11 cellular contexts compared by ENCODE assay signal in the genomic region with DNA sequence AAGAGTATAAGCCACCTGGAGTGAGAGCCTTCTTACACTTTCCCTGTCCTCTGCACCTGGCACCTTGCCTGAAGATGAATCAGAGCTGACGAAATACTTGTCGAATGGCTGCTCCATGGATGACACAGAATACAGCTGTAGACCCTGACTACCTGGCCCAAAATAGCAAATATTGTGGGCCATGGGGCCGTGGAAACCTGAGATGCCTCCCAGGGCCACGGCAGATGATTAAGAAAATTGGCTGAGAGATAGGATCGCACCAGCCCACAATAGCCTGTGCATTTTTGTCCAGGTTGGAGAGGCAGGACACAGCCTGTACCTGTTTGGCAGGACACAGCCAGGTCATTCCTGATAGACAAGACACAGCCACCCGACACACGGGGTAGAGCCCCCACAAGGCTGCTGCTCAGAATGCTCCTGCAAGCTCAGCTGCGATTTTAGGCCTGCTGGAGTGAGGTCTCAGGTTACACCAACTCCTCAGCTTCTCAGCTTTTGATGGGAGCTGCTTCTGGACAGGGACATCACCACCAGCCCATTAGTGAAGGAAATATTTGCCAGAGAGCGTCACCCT. TPM values are rescaled to one million over a fixed set of nuclear protein-coding genes. Genes with fewer than 3 reads are reported as not detected.
A peak's percentile ranks its signal among the peaks of the same experiment; 100 is the strongest.
DNase-seq lines count a peak whose midpoint lies in the region; ATAC-seq, FAIRE-seq and TF ChIP-seq lines count a peak whose summit lies in the region.
"Had no signal": no experiment of that assay in that cellular context is flagged by ENCODE, and none has a peak within 500 bp of the region (broad histone marks: within the 10 kb centered on the region; RNA-seq: fewer than 3 reads in every experiment).

No MANE protein-coding gene starts in this region.

- peak overlapping the region; percentile 81 for H3K27ac Mint-ChIP-seq in progenitor cell of endocrine pancreas
- H3K27ac Mint-ChIP-seq in activated naive CD8-positive, alpha-beta T cell treated with anti-CD3 and anti-CD28 coated beads for 36 hours = no peak overlapping the region

- peaks cover 14% of the 10 kb centered on the region for H3K4me1 Mint-ChIP-seq in progenitor cell of endocrine pancreas (ENCODE audit: low read depth)
- peaks cover 6% of the 10 kb centered on the region for H3K4me1 Mint-ChIP-seq in activated naive CD8-positive, alpha-beta T cell treated with anti-CD3 and anti-CD28 coated beads for 36 hours

- H3K27me3 Mint-ChIP-seq in progenitor cell of endocrine pancreas = no peaks in the 10 kb centered on the region
- H3K27me3 Mint-ChIP-seq in activated naive CD8-positive, alpha-beta T cell treated with anti-CD3 and anti-CD28 coated beads for 36 hours = no peaks in the 10 kb centered on the region

- no peak for ATAC-seq in HG03095 (IDR thresholded peaks at IDR 0.05; ENCODE audit: unreplicated experiment)

- in situ Hi-C loops in G401 (cut with HindIII; ENCODE audit: low sequenced_read_pairs) = no loop called here

- TF ChIP-seq CTCF in epithelial cell of proximal tubule (conservative IDR thresholded peaks at IDR 0.05; ENCODE audit: low read depth, low read length) = no peak
- TF ChIP-seq CTCF in progenitor cell of endocrine pancreas (IDR thresholded peaks at IDR 0.05; ENCODE audit: unreplicated experiment) = no peak

- H3K36me3 Mint-ChIP-seq in progenitor cell of endocrine pancreas (ENCODE audit: insufficient read depth) = no peaks in the 10 kb centered on the region
- no peaks in the 10 kb centered on the region for H3K36me3 Mint-ChIP-seq in activated naive CD8-positive, alpha-beta T cell treated with anti-CD3 and anti-CD28 coated beads for 36 hours

- peak; percentile 79 for FAIRE-seq in RCC 7860 (lab: Jason Lieb, UNC)

- no peak overlapping the region for H3K4me3 ChIP-seq in epithelial cell of proximal tubule (ENCODE audit: low read depth, low read length)
- H3K4me3 ChIP-seq: HAP-1 had no signal

- H3K9me3 Mint-ChIP-seq in progenitor cell of endocrine pancreas (ENCODE audit: low read depth) = peaks cover 2% of the 10 kb centered on the region
- H3K9me3 Mint-ChIP-seq in activated naive CD8-positive, alpha-beta T cell treated with anti-CD3 and anti-CD28 coated beads for 36 hours = no peaks in the 10 kb centered on the region

- DNase-seq in HCEC 1CT (peak; percentile 72), RCC 7860 (ENCODE audit: low spot score) (peak; percentile 92), epithelial cell of proximal tubule (ENCODE audit: low read depth) (peak; percentile 84), progenitor cell of endocrine pancreas (ENCODE audit: low spot score, unreplicated experiment) (no peak), T-helper 9 cell (no peak), G401 (ENCODE audit: low spot score) (no peak)
- no peak for DNase-seq in activated naive CD8-positive, alpha-beta T cell treated with anti-CD3 and anti-CD28 coated beads for 36 hours
- DNase-seq: MV-4-11; stimulated activated CD4-positive, alpha-beta T cell treated with anti-CD3 and anti-CD28 coated beads, Interleukin-4, amount 100 ng/mL, for 24 hours had no signal

- no peak overlapping the region for H3K4me3 Mint-ChIP-seq in progenitor cell of endocrine pancreas (ENCODE audit: low read depth)
- no peak overlapping the region for H3K4me3 Mint-ChIP-seq in activated naive CD8-positive, alpha-beta T cell treated with anti-CD3 and anti-CD28 coated beads for 36 hours

RNA-seq across cellular contexts. Expression of gene TPM1, which starts 22.9 kb away (rescaled TPM):
- total RNA-seq in epithelial cell of proximal tubule (887 and 925 TPM in 2 replicates), progenitor cell of endocrine pancreas (284 and 300 TPM in 2 replicates)
- total RNA-seq in G401 (2014; rRNA removed; shearing (Covaris generic)) = 768 and 828 TPM in 2 replicates
- 1 to 10 TPM; 5.1 to 5.4 TPM for total RNA-seq in activated naive CD8-positive, alpha-beta T cell treated with anti-CD3 and anti-CD28 coated beads for 36 hours

Comparison
In these comparisons a context has a peak if more than half of its experiments do, and no peak if none do; other contexts are left out.
1. DNase-seq: peak in HCEC 1CT (single experiment), RCC 7860 (single experiment) and epithelial cell of proximal tubule (single experiment); none in progenitor cell of endocrine pancreas (single experiment), T-helper 9 cell (single experiment), G401 (single experiment) and activated naive CD8-positive, alpha-beta T cell treated with anti-CD3 and anti-CD28 coated beads for 36 hours (single experiment).
2. RNA of gene TPM1, which starts 22.9 kb away (total RNA-seq): 887 to 925 TPM in epithelial cell of proximal tubule, 768 to 828 TPM in G401 and 284 to 300 TPM in progenitor cell of endocrine pancreas; 5.1 to 5.4 TPM in activated naive CD8-positive, alpha-beta T cell treated with anti-CD3 and anti-CD28 coated beads for 36 hours; every median in the first group is over 10 times any median in the second.